14 cellular contexts compared by ENCODE assay signal in genomic region chr4:148069086-148070010, GRCh38.
"Had no signal": no experiment of that assay in that cellular context is flagged by ENCODE, and none has a peak within 500 bp of the region (broad histone marks: within the 10 kb centered on the region; RNA-seq: fewer than 3 reads in every experiment).

No MANE protein-coding gene starts in this region.

- ATAC-seq: activated CD8-positive, alpha-beta memory T cell treated with anti-CD3 and anti-CD28 coated beads, Interleukin-2, amount 10 ng/mL, durations not matched to agents 7 days and 5 days; activated T-cell treated with anti-CD3 and anti-CD28 coated beads, Interleukin-2, amount 50 U/mL, for 4 hours; foreskin keratinocyte; stimulated activated naive B cell treated with anti-CD40 and anti-IgM and Interleukin-4, amounts not matched to agents 10 μg/mL and 1 μg/mL and 100 μg/mL, for 72 hours had no signal

- H3K4me1 Mint-ChIP-seq: activated CD8-positive, alpha-beta memory T cell treated with anti-CD3 and anti-CD28 coated beads, Interleukin-2, amount 10 ng/mL, durations not matched to agents 7 days and 5 days; stimulated activated naive B cell treated with anti-CD40 and anti-IgM and Interleukin-4, amounts not matched to agents 10 μg/mL and 1 μg/mL and 100 μg/mL, for 72 hours had no signal

- H3K27me3 Mint-ChIP-seq: activated CD8-positive, alpha-beta memory T cell treated with anti-CD3 and anti-CD28 coated beads, Interleukin-2, amount 10 ng/mL, durations not matched to agents 7 days and 5 days; activated naive CD8-positive, alpha-beta T cell treated with anti-CD3 and anti-CD28 coated beads for 36 hours; stimulated activated naive B cell treated with anti-CD40 and anti-IgM and Interleukin-4, amounts not matched to agents 10 μg/mL and 1 μg/mL and 100 μg/mL, for 72 hours had no signal

- H3K27me3 ChIP-seq: breast epithelium, foreskin keratinocyte, right lobe of liver had no signal

- DNase-seq: activated CD4-positive, alpha-beta T cell treated with anti-CD3 and anti-CD28 coated beads, Interleukin-2, amount 50 U/mL, for 1 hour; activated CD8-positive, alpha-beta memory T cell treated with anti-CD3 and anti-CD28 coated beads, Interleukin-2, amount 10 ng/mL, durations not matched to agents 7 days and 5 days; activated gamma-delta T cell treated with Interleukin-2 at 50 U/mL for 16 hours; activated naive CD8-positive, alpha-beta T cell treated with anti-CD3 and anti-CD28 coated beads for 36 hours; activated T-cell treated with anti-CD3 and anti-CD28 coated beads, Interleukin-2, amount 50 U/mL, for 4 hours; aorta; foreskin keratinocyte; kidney; right lobe of liver; stimulated activated naive B cell treated with anti-CD40 and anti-IgM and Interleukin-4, amounts not matched to agents 10 μg/mL and 1 μg/mL and 100 μg/mL, for 72 hours; substantia nigra; trophoblast cell had no signal

- H3K4me3 ChIP-seq: breast epithelium, right lobe of liver had no signal

- H3K27ac ChIP-seq: breast epithelium, foreskin keratinocyte, right lobe of liver had no signal

- H3K36me3 ChIP-seq: breast epithelium had no signal

- H3K27ac Mint-ChIP-seq: activated CD8-positive, alpha-beta memory T cell treated with anti-CD3 and anti-CD28 coated beads, Interleukin-2, amount 10 ng/mL, durations not matched to agents 7 days and 5 days; activated naive CD8-positive, alpha-beta T cell treated with anti-CD3 and anti-CD28 coated beads for 36 hours; stimulated activated naive B cell treated with anti-CD40 and anti-IgM and Interleukin-4, amounts not matched to agents 10 μg/mL and 1 μg/mL and 100 μg/mL, for 72 hours; T-helper 2 cell treated with Interferon-gamma antibody and Interleukin-4, amounts not matched to agents 5 μg/mL and 100 μg/mL, for 36 hours had no signal

- H3K4me1 ChIP-seq: breast epithelium, foreskin keratinocyte had no signal

- H3K4me3 Mint-ChIP-seq: activated CD8-positive, alpha-beta memory T cell treated with anti-CD3 and anti-CD28 coated beads, Interleukin-2, amount 10 ng/mL, durations not matched to agents 7 days and 5 days; activated naive CD8-positive, alpha-beta T cell treated with anti-CD3 and anti-CD28 coated beads for 36 hours; activated T-cell treated with anti-CD3 and anti-CD28 coated beads, Interleukin-2, amount 50 U/mL, for 4 hours; stimulated activated naive B cell treated with anti-CD40 and anti-IgM and Interleukin-4, amounts not matched to agents 10 μg/mL and 1 μg/mL and 100 μg/mL, for 72 hours; T-helper 2 cell treated with Interferon-gamma antibody and Interleukin-4, amounts not matched to agents 5 μg/mL and 100 μg/mL, for 36 hours had no signal

- H3K9me3 ChIP-seq: right lobe of liver had no signal
